8 cellular contexts compared by ENCODE assay signal in the genomic region with DNA sequence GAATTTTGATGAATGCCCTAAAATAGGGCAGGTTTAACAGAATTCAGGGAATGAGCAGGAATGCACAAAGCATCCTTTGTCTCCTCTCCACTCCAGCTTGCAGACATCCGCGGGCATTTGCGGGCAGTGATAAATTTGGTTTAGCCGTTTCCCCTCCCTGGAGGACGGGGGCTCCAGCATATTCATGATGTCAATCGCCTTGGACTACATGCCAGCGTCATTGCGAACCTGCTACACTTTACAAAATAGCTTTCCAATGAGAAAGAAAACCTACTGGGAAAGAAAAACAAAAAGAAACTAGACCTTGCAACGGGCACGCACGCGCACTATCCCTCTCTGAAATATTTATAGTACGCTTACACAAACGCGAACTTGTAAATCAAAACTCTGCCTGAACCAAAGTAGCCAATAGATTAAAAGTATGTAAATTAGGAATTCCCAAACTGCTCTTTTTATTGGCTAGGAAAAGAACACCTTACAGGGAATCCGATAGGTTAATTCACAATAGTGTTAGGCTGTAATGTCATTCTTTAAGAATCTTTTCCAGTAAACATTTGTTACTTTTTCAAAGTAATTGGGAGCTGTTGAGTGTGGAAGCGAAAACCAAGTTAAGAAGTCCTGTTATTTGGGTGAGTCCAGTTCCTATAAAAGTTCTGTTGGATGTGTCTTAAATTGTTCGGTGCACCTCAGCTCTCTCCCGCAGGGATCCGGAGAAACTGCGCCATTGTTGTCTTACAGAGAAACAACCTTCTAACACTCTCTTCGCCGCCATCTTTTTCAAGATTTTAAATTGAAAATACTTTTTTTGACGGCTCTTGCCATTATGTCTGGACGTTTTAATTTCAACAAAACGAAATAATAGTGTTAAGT.
A peak's percentile ranks its signal among the peaks of the same experiment; 100 is the strongest.
DNase-seq lines count a peak whose midpoint lies in the region; ATAC-seq and TF ChIP-seq lines count a peak whose summit lies in the region.

No MANE protein-coding gene starts in this region.

- ATAC-seq in GM19455 (IDR thresholded peaks at IDR 0.05; ENCODE audit: unreplicated experiment), result peak; percentile 56

- 0 to 1% (median 1%) methylated on average over 26 of the region's 26 CpGs for WGBS in ovary, 3 donors

- peak; percentile 36 for DNase-seq in COLO668 (lab: John Stamatoyannopoulos, UW; ENCODE audit: unreplicated experiment)
- peak; percentile 53 for DNase-seq in HPDE6-E6E7 (ENCODE audit: extremely low spot score)
- peak; percentile 71 to 96 for DNase-seq in PC-9
- peak; percentile 65 for DNase-seq in activated naive CD4-positive, alpha-beta T cell treated with anti-CD3 and anti-CD28 coated beads, Interleukin-2, amount 50 U/mL, for 16 hours
- DNase-seq in glomerular visceral epithelial cell (ENCODE audit: extremely low spot score), result peak; percentile 89
- peak; percentile 64 to 74 (median 65) for DNase-seq in ovary
- DNase-seq in GM19240 (ENCODE audit: insufficient read length, low spot score), result no peak

- H3K27ac ChIP-seq in PC-9, result peak overlapping the region; percentile 96
- peak overlapping the region; percentile 60 to 86 for H3K27ac ChIP-seq in ovary

- H3K36me3 ChIP-seq in PC-9 (ENCODE audit: low read depth), result peaks cover 18% of the 10 kb centered on the region
- H3K36me3 ChIP-seq in ovary, result no peaks in the 10 kb centered on the region

- intact Hi-C loops in PC-9 (cut with micrococcal nuclease; ENCODE audit: unreplicated experiment) (loop anchor here (5.0 kb wide), 1 partner anchor 373 kb away; a partner anchor contains a TSS), ovary (cut with DNase I) (no loop called here)

- H3K9me3 ChIP-seq in PC-9 (ENCODE audit: insufficient read depth, low read depth) (no peaks in the 10 kb centered on the region; the same call in 1 of the 2 replicates), ovary (no peaks in the 10 kb centered on the region)

- peaks cover 28% of the 10 kb centered on the region for H3F3A ChIP-seq in PC-9 (ENCODE audit: insufficient read depth, low read depth)

- no peaks in the 10 kb centered on the region for H3K9me2 ChIP-seq in PC-9 (ENCODE audit: insufficient read depth)

- no peaks in the 10 kb centered on the region for H4K20me1 ChIP-seq in PC-9 (ENCODE audit: insufficient read depth)

- TSS peak; percentile 93 for BruUV-seq in PC-9 (replicated peaks; lab: Mats Ljungman, UMichigan)

- H2AFZ ChIP-seq in PC-9, result peak overlapping the region; percentile 83

- CTCF ChIA-PET in PC-9 (lab: Charles Lee), result interaction anchor here (0.5 kb wide), 1 partner anchor 29 kb away, joined by 3 read pairs; no protein-coding TSS in a partner anchor

- no peaks in the 10 kb centered on the region for H3K27me3 ChIP-seq in PC-9 (ENCODE audit: insufficient read depth, low read depth)
- no peaks in the 10 kb centered on the region for H3K27me3 ChIP-seq in ovary

- TF ChIP-seq EP300 in ovary (IDR thresholded peaks at IDR 0.05), result no peak

- H3K4me2 ChIP-seq in PC-9, result peak overlapping the region; percentile 91

- peak; percentile 66 for TF ChIP-seq POLR2A in ovary (IDR thresholded peaks at IDR 0.05)

- peaks cover 18% of the 10 kb centered on the region for H3K79me2 ChIP-seq in PC-9 (ENCODE audit: low read depth)

- peak overlapping the region; percentile 96 for H3K4me3 ChIP-seq in PC-9
- peak overlapping the region; percentile 51 for H3K4me3 ChIP-seq in ovary

- POLR2A ChIA-PET in PC-9 (lab: Charles Lee; ENCODE audit: unreplicated experiment), result interaction anchor here (0.5 to 1.4 kb wide), 17 partner anchors 10 to 1614 kb away, joined by 3 to 55 read pairs (median 5); a partner anchor contains a TSS

- peaks cover 18% of the 10 kb centered on the region for H3K4me1 ChIP-seq in PC-9 (replicated peaks; ENCODE audit: insufficient read depth)
- H3K4me1 ChIP-seq in ovary (ENCODE audit: insufficient read depth), result peaks cover 6% of the 10 kb centered on the region

- TF ChIP-seq CTCF in PC-9 (conservative IDR thresholded peaks at IDR 0.05), result no peak
- no peak for TF ChIP-seq CTCF in ovary (IDR thresholded peaks at IDR 0.05)
